8 cellular contexts compared by ENCODE assay signal in genomic region chr9:133991211-133991921, GRCh38. TPM values are rescaled to one million over a fixed set of nuclear protein-coding genes. Genes with fewer than 3 reads are reported as not detected.
DNase-seq lines count a peak whose midpoint lies in the region; ATAC-seq and TF ChIP-seq lines count a peak whose summit lies in the region.

No MANE protein-coding gene starts in this region.

- in situ Hi-C loops in GM13977 (cut with MboI; ENCODE audit: low pct_unique_long_range_greater_than_20kb, low sequenced_read_pairs, unreplicated experiment): loop anchor here (10.0 kb wide), 1 partner anchor 207 kb away; no protein-coding TSS in a partner anchor

- H3K9ac ChIP-seq in skeletal muscle tissue (ENCODE audit: low read depth in 1 of 3, low read length in 3 of 3): peak overlapping the region in 1 of 3 donors; percentile 45

- DNase-seq in GM13977 (ENCODE audit: low spot score) (peak; percentile 52), WTC11 (ENCODE audit: low spot score) (peak; percentile 31), left ventricle myocardium superior (peak; percentile 56), NOMO-1 treated with DMSO at 0.1 percent for 48 hours (lab: John Stamatoyannopoulos, UW; ENCODE audit: unreplicated experiment) (no peak)
- DNase-seq in NK-92 treated with Interleukin-12 subunit alpha and Interleukin-12 subunit beta, amount 100 ng/mL, for 24 hours (lab: John Stamatoyannopoulos, UW): no peak
- no peak for DNase-seq in stimulated activated CD4-positive, alpha-beta T cell treated with anti-CD3 and anti-CD28 coated beads, Interleukin-2, amount 100 ng/mL, for 48 hours

- intact Hi-C loops in left ventricle myocardium superior (cut with micrococcal nuclease): no loop called here

- H3K27ac ChIP-seq in skeletal muscle tissue (ENCODE audit: low read depth, low read length): no peak overlapping the region

- no peak overlapping the region for H3K27ac Mint-ChIP-seq in WTC11

- CTCF ChIA-PET in WTC11 (lab: Charles Lee): interaction anchor here (0.7 to 2.0 kb wide), 5 partner anchors 30 to 249 kb away, joined by 3 to 17 read pairs (median 4); no protein-coding TSS in a partner anchor

- POLR2A ChIA-PET in WTC11 (lab: Charles Lee): interaction anchor here (0.6 kb wide), 2 partner anchors 29 to 35 kb away, joined by 3 to 4 read pairs; no protein-coding TSS in a partner anchor

- no peaks in the 10 kb centered on the region for H3K36me3 Mint-ChIP-seq in WTC11

- peak overlapping the region; percentile 74 for H3K4me3 Mint-ChIP-seq in WTC11

- H3K36me3 ChIP-seq in skeletal muscle tissue (ENCODE audit: control insufficient read depth in 3 of 3, insufficient read depth in 3 of 3, low read length in 3 of 3): no peaks in the 10 kb centered on the region

- TF ChIP-seq CTCF in GM13977 (IDR thresholded peaks at IDR 0.05; ENCODE audit: extremely low read depth, insufficient read depth, missing control alignments) (no peak), WTC11 (IDR thresholded peaks at IDR 0.05) (no peak)

- H3K9me3 ChIP-seq in skeletal muscle tissue (ENCODE audit: control insufficient read depth in 3 of 3, low read length in 3 of 3): no peaks in the 10 kb centered on the region

- peaks cover 15 to 19% (median 15%) of the 10 kb centered on the region in 3 donors for H3K4me1 ChIP-seq in skeletal muscle tissue (ENCODE audit: control insufficient read depth in 3 of 3, insufficient read depth in 3 of 3, low read length in 3 of 3)

- H3K4me3 ChIP-seq in skeletal muscle tissue (ENCODE audit: low read length in 3 of 3): peak overlapping the region; percentile 23 to 51 (median 47)

- ATAC-seq in HG02798 (IDR thresholded peaks at IDR 0.05; ENCODE audit: poor library complexity, unreplicated experiment) (peak; percentile 10), WTC11 (no peak), left ventricle myocardium superior (no peak)

- H3K9me3 Mint-ChIP-seq in WTC11: no peaks in the 10 kb centered on the region

- H3K27me3 Mint-ChIP-seq in WTC11 (ENCODE audit: low read depth): no peaks in the 10 kb centered on the region

- peaks cover 32% of the 10 kb centered on the region for H3K4me1 Mint-ChIP-seq in WTC11

- peaks cover 21 to 51% (median 45%) of the 10 kb centered on the region in 3 donors for H3K27me3 ChIP-seq in skeletal muscle tissue (ENCODE audit: control insufficient read depth in 3 of 3, insufficient read depth in 3 of 3, low read length in 3 of 3)

TF ChIP-seq in WTC11, 78 proteins besides CTCF, POLR2A, EP300 and RAD21:
- peak; percentile 30; the same call in 1 of the 2 replicates for TF ChIP-seq MAX (CRISPR knock-in tag; IDR thresholded peaks at IDR 0.05)
- TF ChIP-seq FOXP1 (CRISPR knock-in tag; IDR thresholded peaks at IDR 0.05; ENCODE audit: borderline replicate concordance): 0 out of 2 replicates have a peak, but pooled peaks have one; percentile 0
- 0 out of 2 replicates have a peak, but pooled peaks have one; percentile 5 for TF ChIP-seq KAT7 (CRISPR knock-in tag; IDR thresholded peaks at IDR 0.05; ENCODE audit: borderline replicate concordance)
- no peak for TF ChIP-seq TP53 (CRISPR knock-in tag; IDR thresholded peaks at IDR 0.05)
- no peak for TF ChIP-seq MYBL2 (CRISPR knock-in tag; IDR thresholded peaks at IDR 0.05)
- no peak for TF ChIP-seq ZNF671 (CRISPR knock-in tag; IDR thresholded peaks at IDR 0.05)
- no peak for TF ChIP-seq CREB1 (CRISPR knock-in tag; IDR thresholded peaks at IDR 0.05)

RNA-seq across cellular contexts. Expression of gene VAV2, which starts 0.8 kb away (rescaled TPM):
- total RNA-seq in WTC11 (2021) (31.1 to 39.7 TPM (median 34.9 TPM) in 3 replicates), left ventricle myocardium superior (6.1 TPM), skeletal muscle tissue (9.9 TPM)

RNA-seq across cellular contexts. Expression of gene BRD3OS, which starts 33.9 kb away (rescaled TPM):
- total RNA-seq in WTC11 (2021): 16.2 to 16.9 TPM (median 16.6 TPM) in 3 replicates
- 4.7 TPM for total RNA-seq in left ventricle myocardium superior
- total RNA-seq in skeletal muscle tissue: 3.7 TPM

Comparison
In these comparisons a context has a peak if more than half of its experiments do, and no peak if none do; other contexts are left out.
1. DNase-seq: peak in GM13977 (single experiment), WTC11 (single experiment) and left ventricle myocardium superior (single experiment); none in NK-92 treated with Interleukin-12 subunit alpha and Interleukin-12 subunit beta, amount 100 ng/mL, for 24 hours (single experiment), NOMO-1 treated with DMSO at 0.1 percent for 48 hours (single experiment) and stimulated activated CD4-positive, alpha-beta T cell treated with anti-CD3 and anti-CD28 coated beads, Interleukin-2, amount 100 ng/mL, for 48 hours (0 of 2).